ENCODE assay signal across 15 cellular contexts in genomic region chr12:94326727-94327126, GRCh38.
DNase-seq lines count a peak whose midpoint lies in the region; ATAC-seq and TF ChIP-seq lines count a peak whose summit lies in the region.
"Had no signal": no experiment of that assay in that cellular context is flagged by ENCODE, and none has a peak within 500 bp of the region (broad histone marks: within the 10 kb centered on the region; RNA-seq: fewer than 3 reads in every experiment).

No MANE protein-coding gene starts in this region.

- intact Hi-C loops in sciatic nerve (cut with DNase I): no loop called here

- H3K36me3 ChIP-seq in adipocyte (ENCODE audit: control insufficient read depth, insufficient read depth, low read length, severe bottlenecking): peaks cover 17% of the 10 kb centered on the region
- H3K36me3 ChIP-seq: ovary had no signal

- TF ChIP-seq CTCF in AG09309 (IDR thresholded peaks at IDR 0.05; ENCODE audit: control insufficient read depth, insufficient read depth, low read depth, low read length, missing control alignments) (no peak), HFFc6 (IDR thresholded peaks at IDR 0.05) (no peak), progenitor cell of endocrine pancreas (IDR thresholded peaks at IDR 0.05; ENCODE audit: unreplicated experiment) (no peak)

- no peaks in the 10 kb centered on the region for H3K27me3 ChIP-seq in adipocyte (replicated peaks; ENCODE audit: control insufficient read depth, insufficient read depth, low read length)
- H3K27me3 ChIP-seq: gastroesophageal sphincter, ovary had no signal

- no peak overlapping the region for H3K9ac ChIP-seq in adipocyte (ENCODE audit: low read length)

- peaks cover 10% of the 10 kb centered on the region for H3K4me1 ChIP-seq in adipocyte (ENCODE audit: control insufficient read depth, insufficient read depth, low read length)
- H3K4me1 ChIP-seq: gastroesophageal sphincter had no signal

- H3K27ac Mint-ChIP-seq in HFFc6 (peak overlapping the region; percentile 84), progenitor cell of endocrine pancreas (no peak overlapping the region)

- DNase-seq in AG09309 (ENCODE audit: low read depth) (peak; percentile 67), HFFc6 (peak; percentile 95), adipocyte (ENCODE audit: low read depth) (peak; percentile 34), hepatic stellate cell (ENCODE audit: low spot score) (peak; percentile 4), sciatic nerve (ENCODE audit: low spot score) (no peak), progenitor cell of endocrine pancreas (ENCODE audit: low spot score, unreplicated experiment) (no peak), NCI-H510A treated with DMSO at 0.1 percent for 48 hours (lab: John Stamatoyannopoulos, UW) (no peak)
- DNase-seq: KG1; NCI-H2081 treated with DMSO at 0.1 percent for 48 hours; ovary; stimulated activated CD4-positive, alpha-beta T cell treated with anti-CD3 and anti-CD28 coated beads, Interleukin-1b, Interleukin-23, amount 100 ng/mL, for 48 hours; stimulated activated naive CD4-positive, alpha-beta T cell treated with Interleukin-2 at 50 U/mL for 16 hours had no signal

- H3K4me1 Mint-ChIP-seq in HFFc6 (ENCODE audit: low read depth) (peaks cover 31% of the 10 kb centered on the region), progenitor cell of endocrine pancreas (ENCODE audit: low read depth) (peaks cover 2% of the 10 kb centered on the region)

- H3K9me3 ChIP-seq in adipocyte (ENCODE audit: control insufficient read depth, low read length): no peaks in the 10 kb centered on the region
- H3K9me3 ChIP-seq: gastroesophageal sphincter, ovary had no signal

- no peaks in the 10 kb centered on the region for H3K27me3 Mint-ChIP-seq in HFFc6 (ENCODE audit: insufficient read depth)
- H3K27me3 Mint-ChIP-seq in progenitor cell of endocrine pancreas: no peaks in the 10 kb centered on the region

- H3K9me3 Mint-ChIP-seq in HFFc6: peaks cover 1% of the 10 kb centered on the region
- H3K9me3 Mint-ChIP-seq in progenitor cell of endocrine pancreas (ENCODE audit: low read depth): peaks cover 10% of the 10 kb centered on the region

- H3K36me3 Mint-ChIP-seq in HFFc6 (ENCODE audit: low read depth) (peaks cover 30% of the 10 kb centered on the region), progenitor cell of endocrine pancreas (ENCODE audit: insufficient read depth) (peaks cover 29% of the 10 kb centered on the region)

- ATAC-seq in sciatic nerve: no peak
- no peak for ATAC-seq in GM18517 (IDR thresholded peaks at IDR 0.05; ENCODE audit: unreplicated experiment)
- ATAC-seq: gastroesophageal sphincter, HCT116 had no signal

- H3K4me3 ChIP-seq in AG09309 (ENCODE audit: control insufficient read depth, low read depth, low read length): no peak overlapping the region
- no peak overlapping the region for H3K4me3 ChIP-seq in adipocyte (ENCODE audit: low read length)
- H3K4me3 ChIP-seq: gastroesophageal sphincter, ovary had no signal

- H3K4me3 Mint-ChIP-seq in HFFc6 (no peak overlapping the region), progenitor cell of endocrine pancreas (ENCODE audit: low read depth) (no peak overlapping the region)

Comparison
In these comparisons a context has a peak if more than half of its experiments do, and no peak if none do; other contexts are left out.
1. DNase-seq: peak in AG09309 (single experiment), HFFc6 (single experiment), adipocyte (single experiment) and hepatic stellate cell (single experiment); none in sciatic nerve (single experiment), progenitor cell of endocrine pancreas (single experiment) and NCI-H510A treated with DMSO at 0.1 percent for 48 hours (single experiment).